Comparison of ENCODE assay signal across 1 cellular context in genomic region chr6:3053231-3053508, GRCh38.
TF ChIP-seq lines count a peak whose summit lies in the region.

No MANE protein-coding gene starts in this region.

TF ChIP-seq in K562, 482 proteins besides CTCF, POLR2A, EP300 and RAD21 (continued from another document):
- TF ChIP-seq ZBTB40 (IDR thresholded peaks at IDR 0.05) (peak; percentile 27), ZBTB40 (CRISPR knock-in tag; IDR thresholded peaks at IDR 0.05) (no peak), ZNF592 (IDR thresholded peaks at IDR 0.05) (peak; percentile 16; the same call in 1 of the 2 replicates), HDAC6 (IDR thresholded peaks at IDR 0.05; ENCODE audit: low read depth, low read length) (no peak), POLR2AphosphoS5 (IDR thresholded peaks at IDR 0.05; ENCODE audit: control insufficient read depth, insufficient read depth, low read depth, low read length) (no peak), SMARCA4 (IDR thresholded peaks at IDR 0.05) (peak; percentile 53), CCAR2 (IDR thresholded peaks at IDR 0.05; ENCODE audit: low read depth, low read length) (no peak), CBFA2T3 (IDR thresholded peaks at IDR 0.05) (peak; percentile 6; the same call in 1 of the 2 replicates), ZNF316 (IDR thresholded peaks at IDR 0.05) (no peak; the same call in 1 of the 2 replicates), PREB (CRISPR knock-in tag; IDR thresholded peaks at IDR 0.05) (no peak), USF2 (CRISPR knock-in tag; IDR thresholded peaks at IDR 0.05) (no peak), ELK1 (CRISPR knock-in tag; IDR thresholded peaks at IDR 0.05) (no peak), ZNF324 (CRISPR knock-in tag; IDR thresholded peaks at IDR 0.05) (no peak), ARID2 (IDR thresholded peaks at IDR 0.05) (0 out of 2 replicates have a peak, but pooled peaks have one; percentile 8), ZBTB17 (CRISPR knock-in tag; IDR thresholded peaks at IDR 0.05) (0 out of 2 replicates have a peak, but pooled peaks have one; percentile 1), ZNF282 (CRISPR knock-in tag; IDR thresholded peaks at IDR 0.05) (no peak), NR2C1 (IDR thresholded peaks at IDR 0.05) (no peak), NR2C1 (tag; IDR thresholded peaks at IDR 0.05) (no peak; the same call in 1 of the 2 replicates), LCOR (CRISPR knock-in tag; IDR thresholded peaks at IDR 0.05) (no peak), ZFPM2 (CRISPR knock-in tag; IDR thresholded peaks at IDR 0.05) (no peak), ZNF146 (CRISPR knock-in tag; IDR thresholded peaks at IDR 0.05; ENCODE audit: unreplicated experiment) (no peak), FOXP4 (CRISPR knock-in tag; IDR thresholded peaks at IDR 0.05; ENCODE audit: borderline replicate concordance) (0 out of 2 replicates have a peak, but pooled peaks have one; percentile 16), ZNF444 (CRISPR knock-in tag; IDR thresholded peaks at IDR 0.05) (no peak), BMI1 (IDR thresholded peaks at IDR 0.05; ENCODE audit: low read length) (no peak), ZNF512 (tag; IDR thresholded peaks at IDR 0.05) (no peak)
TF ChIP-seq in K562: peak in this region for 22.
